17 cellular contexts compared by ENCODE assay signal in the genomic region with DNA sequence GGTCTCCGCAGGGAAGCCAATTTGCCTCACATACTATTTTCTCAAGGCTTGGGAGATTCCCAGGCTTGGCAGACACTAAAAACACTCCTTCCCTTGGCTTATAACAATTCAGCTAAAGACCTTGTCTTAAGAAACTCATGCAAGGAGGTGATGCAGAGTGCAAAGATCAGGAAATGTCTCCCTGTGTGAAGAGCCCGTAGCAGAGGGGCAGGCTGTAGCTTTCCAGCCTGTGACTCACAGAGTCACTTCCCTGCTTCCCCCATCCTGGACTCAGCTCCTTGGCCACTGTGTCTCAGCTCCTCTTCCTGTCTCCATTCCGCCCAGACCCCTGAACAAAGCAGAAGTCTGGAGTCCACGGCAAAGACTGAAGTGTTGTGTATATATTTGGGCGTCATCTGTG. TPM values are rescaled to one million over a fixed set of nuclear protein-coding genes. Genes with fewer than 3 reads are reported as not detected.
DNase-seq lines count a peak whose midpoint lies in the region; ATAC-seq and TF ChIP-seq lines count a peak whose summit lies in the region.
"Had no signal": no experiment of that assay in that cellular context is flagged by ENCODE, and none has a peak within 500 bp of the region (broad histone marks: within the 10 kb centered on the region; RNA-seq: fewer than 3 reads in every experiment).

No MANE protein-coding gene starts in this region.

- H3K4me1 ChIP-seq in PC-3 (ENCODE audit: insufficient read depth, low read length) (peaks cover 5% of the 10 kb centered on the region; the same call in 1 of the 2 replicates), mesodermal cell (ENCODE audit: control insufficient read depth, insufficient read depth, low read length, poor library complexity, severe bottlenecking) (peaks cover 23% of the 10 kb centered on the region)
- H3K4me1 ChIP-seq: pancreas, suprapubic skin had no signal

- intact Hi-C loops in PC-3 (cut with micrococcal nuclease): no loop called here

- DNase-seq in AG08395 (ENCODE audit: low spot score) (peak; percentile 27), PC-3 (peak; percentile 18), fibroblast of pulmonary artery (ENCODE audit: low read depth) (peak; percentile 86), NCI-H187 treated with DMSO at 0.1 percent for 48 hours (lab: John Stamatoyannopoulos, UW) (no peak), NK-92 (lab: John Stamatoyannopoulos, UW; ENCODE audit: unreplicated experiment) (no peak), ecto neural progenitor cell (ENCODE audit: low spot score) (no peak)
- DNase-seq: ACHN; activated CD8-positive, alpha-beta T cell treated with anti-CD3 and anti-CD28 coated beads, Interleukin-2, amount 10 ng/mL, durations not matched to agents 7 days and 5 days; GDM1; HFFc6; NCI-H1105; pancreas had no signal

- H3K27me3 ChIP-seq in PC-3 (ENCODE audit: low read length): no peaks in the 10 kb centered on the region

- H3K27ac ChIP-seq in PC-3 (ENCODE audit: low read length) (no peak overlapping the region), mesodermal cell (ENCODE audit: low read depth, low read length, severe bottlenecking) (peak overlapping the region; percentile 74)
- H3K27ac ChIP-seq: pancreas, SK-N-MC, suprapubic skin had no signal

- no peak overlapping the region for H3K4me2 ChIP-seq in PC-3 (ENCODE audit: low read length)

- H3K9me3 ChIP-seq in PC-3 (ENCODE audit: low read length): no peaks in the 10 kb centered on the region
- no peaks in the 10 kb centered on the region for H3K9me3 ChIP-seq in mesodermal cell (ENCODE audit: control insufficient read depth, low read length)
- H3K9me3 ChIP-seq: pancreas, suprapubic skin had no signal

- POLR2A ChIA-PET in PC-3 (lab: Charles Lee; ENCODE audit: unreplicated experiment): no interaction called here

- ATAC-seq in PC-3: peak; percentile 22; the same call in 1 of the 2 replicates
- ATAC-seq in HG03045 (IDR thresholded peaks at IDR 0.05; ENCODE audit: unreplicated experiment): no peak
- ATAC-seq: activated CD8-positive, alpha-beta T cell treated with anti-CD3 and anti-CD28 coated beads, Interleukin-2, amount 10 ng/mL, durations not matched to agents 7 days and 5 days; pancreas had no signal

- CTCF ChIA-PET in PC-3 (lab: Charles Lee): interaction anchor here (0.5 kb wide), 1 partner anchor 17 kb away, joined by 5 read pairs; no protein-coding TSS in a partner anchor

- H3K79me2 ChIP-seq in PC-3 (ENCODE audit: low read length): no peaks in the 10 kb centered on the region

- WGBS in mesodermal cell (ENCODE audit: insufficient coverage in 2 of 2), 2 experiments: 68% methylated on average over 2 of the region's 5 CpGs; no CpG with 5 or more reads in 1 of the 2 experiments

- H3F3A ChIP-seq in PC-3 (ENCODE audit: low read length, unreplicated experiment): no peaks in the 10 kb centered on the region

- no TSS peak for BruUV-seq in PC-3 (replicated peaks; lab: Mats Ljungman, UMichigan)

- no peaks in the 10 kb centered on the region for H3K36me3 ChIP-seq in PC-3 (ENCODE audit: low read depth, low read length)
- no peaks in the 10 kb centered on the region for H3K36me3 ChIP-seq in mesodermal cell (ENCODE audit: control insufficient read depth, insufficient read depth, low read length)
- H3K36me3 ChIP-seq: pancreas, suprapubic skin had no signal

- TF ChIP-seq CTCF in PC-3 (conservative IDR thresholded peaks at IDR 0.05; ENCODE audit: low read depth, low read length): no peak
- TF ChIP-seq CTCF in fibroblast of pulmonary artery (IDR thresholded peaks at IDR 0.05; ENCODE audit: low read length, missing control alignments): no peak

- H2AFZ ChIP-seq in PC-3 (ENCODE audit: low read length): 0 out of 2 replicates have a peak overlapping the region, but pooled peaks have one; percentile 4

- H4K20me1 ChIP-seq in PC-3 (ENCODE audit: low read length): no peaks in the 10 kb centered on the region

- no peak overlapping the region for H3K9ac ChIP-seq in PC-3 (ENCODE audit: low read length)

- H3K4me3 ChIP-seq in PC-3 (ENCODE audit: low read length) (no peak overlapping the region), fibroblast of pulmonary artery (replicated peaks; ENCODE audit: low read depth, low read length) (no peak overlapping the region), mesodermal cell (ENCODE audit: extremely low read depth, insufficient read depth, low read length, poor library complexity, severe bottlenecking) (no peak overlapping the region)
- H3K4me3 ChIP-seq: pancreas, SK-N-MC, suprapubic skin had no signal

- no peaks in the 10 kb centered on the region for H3K9me2 ChIP-seq in PC-3 (replicated peaks; ENCODE audit: low read length)

RNA-seq across cellular contexts. Expression of a gene that starts 56.1 kb away (rescaled TPM):
- total RNA-seq in PC-3 (2014; rRNA removed): 0.63 and 0.66 TPM in 2 replicates
- polyA plus RNA-seq in mesodermal cell (2013, experiment 1 of 2): 365 TPM
- 313 TPM for polyA plus RNA-seq in mesodermal cell (2013, experiment 2 of 2)
- total RNA-seq: activated CD8-positive, alpha-beta T cell treated with anti-CD3 and anti-CD28 coated beads, Interleukin-2, amount 10 ng/mL, durations not matched to agents 7 days and 5 days; HFFc6; OCI-LY7 had no signal

Comparison
In these comparisons a context has a peak if more than half of its experiments do, and no peak if none do; other contexts are left out.
1. DNase-seq: peak in AG08395 (single experiment), PC-3 (single experiment) and fibroblast of pulmonary artery (single experiment); none in NCI-H187 treated with DMSO at 0.1 percent for 48 hours (single experiment), NK-92 (single experiment) and ecto neural progenitor cell (single experiment).